In genomic region chr10:43943119-43943824, GRCh38 we compare ENCODE assay signal across 20 cellular contexts.
DNase-seq lines count a peak whose midpoint lies in the region; ATAC-seq and TF ChIP-seq lines count a peak whose summit lies in the region.
"Had no signal": no experiment of that assay in that cellular context is flagged by ENCODE, and none has a peak within 500 bp of the region (broad histone marks: within the 10 kb centered on the region; RNA-seq: fewer than 3 reads in every experiment).

No MANE protein-coding gene starts in this region.

- no peaks in the 10 kb centered on the region for H3K9me3 Mint-ChIP-seq in stimulated activated naive CD8-positive, alpha-beta T cell treated with anti-CD3 and anti-CD28 coated beads, Interleukin-15, Interleukin-2, amounts not matched to agents 100 ng/mL and 50 ng/mL, for 24 hours
- H3K9me3 Mint-ChIP-seq in osteocyte (ENCODE audit: unreplicated experiment) (no peaks in the 10 kb centered on the region), natural killer cell (no peaks in the 10 kb centered on the region)
- H3K9me3 Mint-ChIP-seq: activated T-cell treated with anti-CD3 and anti-CD28 coated beads, Interleukin-2, amount 50 U/mL, for 4 hours; dendritic cell treated with granulocyte-macrophage colony-stimulating factor and Interleukin-4, amounts not matched to agents 40 ng/mL and 50 ng/mL, for 4 days had no signal

- H3K4me1 Mint-ChIP-seq in stimulated activated naive CD8-positive, alpha-beta T cell treated with anti-CD3 and anti-CD28 coated beads, Interleukin-15, Interleukin-2, amounts not matched to agents 100 ng/mL and 50 ng/mL, for 24 hours (ENCODE audit: low read depth) = peaks cover 16% of the 10 kb centered on the region
- peaks cover 8% of the 10 kb centered on the region for H3K4me1 Mint-ChIP-seq in osteocyte (ENCODE audit: unreplicated experiment)
- peaks cover 8 to 28% of the 10 kb centered on the region in 2 donors for H3K4me1 Mint-ChIP-seq in natural killer cell

- H3K4me1 ChIP-seq in gastrocnemius medialis (peaks cover 0 to 4% of the 10 kb centered on the region in 2 donors), BE2C (peaks cover 34% of the 10 kb centered on the region)
- H3K4me1 ChIP-seq: breast epithelium, HAP-1, transverse colon had no signal

- peaks cover 6% of the 10 kb centered on the region for H3K27me3 Mint-ChIP-seq in stimulated activated naive CD8-positive, alpha-beta T cell treated with anti-CD3 and anti-CD28 coated beads, Interleukin-15, Interleukin-2, amounts not matched to agents 100 ng/mL and 50 ng/mL, for 24 hours
- H3K27me3 Mint-ChIP-seq in osteocyte (ENCODE audit: unreplicated experiment) (no peaks in the 10 kb centered on the region), natural killer cell (ENCODE audit: low read depth in 2 of 2) (peaks cover 11% of the 10 kb centered on the region in 2 donors)

- in situ Hi-C loops in gastrocnemius medialis (cut with MboI; ENCODE audit: low sequenced_read_pairs in 4 of 4) = no loop called here

- H3K4me3 ChIP-seq in gastrocnemius medialis (no peak overlapping the region), BE2C (ENCODE audit: low read depth, low read length) (no peak overlapping the region)
- H3K4me3 ChIP-seq: breast epithelium, HAP-1, lower lobe of right lung, transverse colon had no signal

- TF ChIP-seq CTCF in osteocyte (IDR thresholded peaks at IDR 0.05) (no peak), natural killer cell (IDR thresholded peaks at IDR 0.05) (no peak), gastrocnemius medialis (IDR thresholded peaks at IDR 0.05 in 4 of 5, conservative IDR thresholded peaks at IDR 0.05 in 1 of 5) (no peak), BE2C (IDR thresholded peaks at IDR 0.05; ENCODE audit: low read depth, low read length) (no peak)

- DNase-seq in stimulated activated naive CD8-positive, alpha-beta T cell treated with anti-CD3 and anti-CD28 coated beads, Interleukin-15, Interleukin-2, amounts not matched to agents 100 U/mL and 50 U/mL, for 24 hours = no peak
- DNase-seq in ecto neural progenitor cell (ENCODE audit: low spot score) = peak; percentile 11
- DNase-seq in osteocyte (ENCODE audit: extremely low spot score, unreplicated experiment) = peak; percentile 59
- DNase-seq in NCI-H2227 treated with DMSO at 0.1 percent for 48 hours (lab: John Stamatoyannopoulos, UW) = no peak
- DNase-seq in natural killer cell = no peak
- DNase-seq in gastrocnemius medialis = no peak
- DNase-seq in BE2C = no peak
- DNase-seq: activated T-cell treated with anti-CD3 and anti-CD28 coated beads, Interleukin-2, amount 50 U/mL, for 4 hours; EL; lower lobe of right lung; MV-4-11; NCI-H2029; NCI-H446 treated with DMSO at 0.1 percent for 48 hours; RPMI8226; small intestine; transverse colon had no signal

- no peak for ATAC-seq in stimulated activated naive CD8-positive, alpha-beta T cell treated with anti-CD3 and anti-CD28 coated beads, Interleukin-15, Interleukin-2, amounts not matched to agents 100 U/mL and 50 U/mL, for 24 hours
- ATAC-seq in natural killer cell (no peak), gastrocnemius medialis (no peak)
- ATAC-seq: lower lobe of right lung had no signal

- TF ChIP-seq POLR2A in gastrocnemius medialis (IDR thresholded peaks at IDR 0.05) = no peak

- H3K4me3 Mint-ChIP-seq in stimulated activated naive CD8-positive, alpha-beta T cell treated with anti-CD3 and anti-CD28 coated beads, Interleukin-15, Interleukin-2, amounts not matched to agents 100 ng/mL and 50 ng/mL, for 24 hours = peak overlapping the region; percentile 24
- H3K4me3 Mint-ChIP-seq in osteocyte (ENCODE audit: unreplicated experiment) (no peak overlapping the region), natural killer cell (no peak overlapping the region)
- H3K4me3 Mint-ChIP-seq: activated T-cell treated with anti-CD3 and anti-CD28 coated beads, Interleukin-2, amount 50 U/mL, for 4 hours; dendritic cell treated with granulocyte-macrophage colony-stimulating factor and Interleukin-4, amounts not matched to agents 40 ng/mL and 50 ng/mL, for 4 days had no signal

- H3K27me3 ChIP-seq in gastrocnemius medialis (no peaks in the 10 kb centered on the region), BE2C (no peaks in the 10 kb centered on the region)
- H3K27me3 ChIP-seq: breast epithelium, transverse colon had no signal

- no peak overlapping the region for H3K27ac ChIP-seq in gastrocnemius medialis
- H3K27ac ChIP-seq: lower lobe of right lung, transverse colon had no signal

- no peaks in the 10 kb centered on the region for H3K9me3 ChIP-seq in gastrocnemius medialis
- H3K9me3 ChIP-seq in BE2C = no peaks in the 10 kb centered on the region
- H3K9me3 ChIP-seq: breast epithelium, HAP-1, lower lobe of right lung, transverse colon had no signal

- peak overlapping the region; percentile 28 for H3K27ac Mint-ChIP-seq in stimulated activated naive CD8-positive, alpha-beta T cell treated with anti-CD3 and anti-CD28 coated beads, Interleukin-15, Interleukin-2, amounts not matched to agents 100 ng/mL and 50 ng/mL, for 24 hours
- H3K27ac Mint-ChIP-seq in osteocyte (ENCODE audit: unreplicated experiment) (no peak overlapping the region), natural killer cell (no peak overlapping the region)
- H3K27ac Mint-ChIP-seq: dendritic cell treated with granulocyte-macrophage colony-stimulating factor and Interleukin-4, amounts not matched to agents 40 ng/mL and 50 ng/mL, for 4 days had no signal

- no peaks in the 10 kb centered on the region for H3K36me3 Mint-ChIP-seq in stimulated activated naive CD8-positive, alpha-beta T cell treated with anti-CD3 and anti-CD28 coated beads, Interleukin-15, Interleukin-2, amounts not matched to agents 100 ng/mL and 50 ng/mL, for 24 hours (ENCODE audit: low read depth)
- no peaks in the 10 kb centered on the region for H3K36me3 Mint-ChIP-seq in osteocyte (ENCODE audit: unreplicated experiment)
- H3K36me3 Mint-ChIP-seq in natural killer cell = no peaks in the 10 kb centered on the region

- H3K36me3 ChIP-seq in gastrocnemius medialis = no peaks in the 10 kb centered on the region
- H3K36me3 ChIP-seq in BE2C = no peaks in the 10 kb centered on the region
- H3K36me3 ChIP-seq: breast epithelium, HAP-1, lower lobe of right lung, transverse colon had no signal

- intact Hi-C loops in natural killer cell (cut with micrococcal nuclease) (no loop called here), gastrocnemius medialis (cut with DNase I; ENCODE audit: low total_unique reads) (no loop called here)

Comparison
In these comparisons a context has a peak if more than half of its experiments do, and no peak if none do; other contexts are left out.
1. DNase-seq: peak in ecto neural progenitor cell (single experiment) and osteocyte (single experiment); none in stimulated activated naive CD8-positive, alpha-beta T cell treated with anti-CD3 and anti-CD28 coated beads, Interleukin-15, Interleukin-2, amounts not matched to agents 100 U/mL and 50 U/mL, for 24 hours (single experiment), NCI-H2227 treated with DMSO at 0.1 percent for 48 hours (single experiment), natural killer cell (single experiment), gastrocnemius medialis (0 of 2) and BE2C (single experiment).